Comparison of ENCODE assay signal across 10 cellular contexts in genomic region chr1:174258148-174258550, GRCh38.
DNase-seq lines count a peak whose midpoint lies in the region; ATAC-seq, FAIRE-seq and TF ChIP-seq lines count a peak whose summit lies in the region.
"Had no signal": no experiment of that assay in that cellular context is flagged by ENCODE, and none has a peak within 500 bp of the region (broad histone marks: within the 10 kb centered on the region; RNA-seq: fewer than 3 reads in every experiment).

No MANE protein-coding gene starts in this region.

- CTCF ChIA-PET in HepG2 (lab: Yijun Ruan, JAX; ENCODE audit: low intra/inter-chr PET ratio, low total read pairs): interaction anchor here (1.7 to 1.8 kb wide), 2 partner anchors 468 to 485 kb away, joined by 14 to 24 read pairs; no protein-coding TSS in a partner anchor

- H3K27ac Mint-ChIP-seq in stimulated activated effector memory CD8-positive, alpha-beta T cell treated with anti-CD3 and anti-CD28 coated beads, Interleukin-12 subunit alpha, Interleukin-12 subunit beta, amount 100 ng/mL, for 72 hours: no peak overlapping the region
- H3K27ac Mint-ChIP-seq: dendritic cell treated with granulocyte-macrophage colony-stimulating factor and Interleukin-4, amounts not matched to agents 40 ng/mL and 50 ng/mL, for 4 days had no signal

- H3K36me3 Mint-ChIP-seq in stimulated activated effector memory CD8-positive, alpha-beta T cell treated with anti-CD3 and anti-CD28 coated beads, Interleukin-12 subunit alpha, Interleukin-12 subunit beta, amount 100 ng/mL, for 72 hours: peaks cover 25% of the 10 kb centered on the region

- no peaks in the 10 kb centered on the region for H3F3A ChIP-seq in MM.1S (ENCODE audit: insufficient read depth, low read length)

- no peak overlapping the region for H3K4me3 Mint-ChIP-seq in stimulated activated effector memory CD8-positive, alpha-beta T cell treated with anti-CD3 and anti-CD28 coated beads, Interleukin-12 subunit alpha, Interleukin-12 subunit beta, amount 100 ng/mL, for 72 hours
- H3K4me3 Mint-ChIP-seq: dendritic cell treated with granulocyte-macrophage colony-stimulating factor and Interleukin-4, amounts not matched to agents 40 ng/mL and 50 ng/mL, for 4 days had no signal

- no peak for TF ChIP-seq POLR2A in breast epithelium (IDR thresholded peaks at IDR 0.05)
- no peak for TF ChIP-seq POLR2A in HepG2 (IDR thresholded peaks at IDR 0.05; ENCODE audit: insufficient read depth in 1 of 2, low read depth in 2 of 2, low read length in 2 of 2)

- H3K27me3 ChIP-seq in MM.1S (replicated peaks; ENCODE audit: insufficient read depth, low read length): no peaks in the 10 kb centered on the region
- H3K27me3 ChIP-seq in breast epithelium: no peaks in the 10 kb centered on the region
- no peaks in the 10 kb centered on the region for H3K27me3 ChIP-seq in HepG2 (ENCODE audit: control insufficient read depth in 1 of 2, insufficient read depth in 2 of 2, low read length in 2 of 2)
- H3K27me3 ChIP-seq: BLaER1 treated with 17β-estradiol and CSF1 and Interleukin-3, amounts not matched to agents 10 nM and 100 nM had no signal

- FAIRE-seq in HepG2 (lab: Jason Lieb, UNC): peak; percentile 79

- 73% methylated on average over 1 of the region's 1 CpG for WGBS in HepG2 (ENCODE audit: low lambda C conversion rate)

- H4K20me1 ChIP-seq in MM.1S (ENCODE audit: insufficient read depth, low read length): no peaks in the 10 kb centered on the region
- no peaks in the 10 kb centered on the region for H4K20me1 ChIP-seq in HepG2 (ENCODE audit: insufficient read depth, low read length)
- H4K20me1 ChIP-seq: BLaER1 treated with 17β-estradiol and CSF1 and Interleukin-3, amounts not matched to agents 10 nM and 100 nM had no signal

- no peaks in the 10 kb centered on the region for H3K9me3 Mint-ChIP-seq in stimulated activated effector memory CD8-positive, alpha-beta T cell treated with anti-CD3 and anti-CD28 coated beads, Interleukin-12 subunit alpha, Interleukin-12 subunit beta, amount 100 ng/mL, for 72 hours
- H3K9me3 Mint-ChIP-seq: dendritic cell treated with granulocyte-macrophage colony-stimulating factor and Interleukin-4, amounts not matched to agents 40 ng/mL and 50 ng/mL, for 4 days had no signal

- DNase-seq in NCI-H2029 treated with DMSO at 0.1 percent for 48 hours (lab: John Stamatoyannopoulos, UW) (peak; percentile 5), NCI-H2029 (lab: John Stamatoyannopoulos, UW) (no peak), MM.1S (peak; percentile 64), SKM-1 treated with dmso at 0.1 percent for 144 hours (lab: John Stamatoyannopoulos, UW; ENCODE audit: unreplicated experiment) (peak; percentile 56), breast epithelium (ENCODE audit: low spot score in 2 of 2) (no peak), HepG2 (ENCODE audit: low spot score) (peak; percentile 45)
- DNase-seq in stimulated activated effector memory CD8-positive, alpha-beta T cell treated with anti-CD3 and anti-CD28 coated beads, Interleukin-12 subunit alpha, Interleukin-12 subunit beta, amount 100 ng/mL, for 72 hours (ENCODE audit: low spot score in 2 of 2): peak; percentile 4 to 61

- H3K4me1 ChIP-seq in MM.1S (ENCODE audit: low read length) (no peaks in the 10 kb centered on the region), breast epithelium (no peaks in the 10 kb centered on the region), HepG2 (ENCODE audit: insufficient read depth, low read length) (no peaks in the 10 kb centered on the region)

- H3K9ac ChIP-seq in MM.1S (ENCODE audit: low read length): no peak overlapping the region
- H3K9ac ChIP-seq in HepG2 (ENCODE audit: insufficient read depth, low read depth, low read length): no peak overlapping the region
- H3K9ac ChIP-seq: BLaER1 treated with 17β-estradiol and CSF1 and Interleukin-3, amounts not matched to agents 10 nM and 100 nM had no signal

- H3K36me3 ChIP-seq in MM.1S (replicated peaks; ENCODE audit: insufficient read depth, low read length) (no peaks in the 10 kb centered on the region), breast epithelium (no peaks in the 10 kb centered on the region), HepG2 (replicated peaks in 1 of 2; ENCODE audit: control insufficient read depth in 1 of 2, insufficient read depth in 2 of 2, low read length in 2 of 2) (no peaks in the 10 kb centered on the region)

- POLR2A ChIA-PET in HepG2 (lab: Yijun Ruan, JAX): no interaction called here

- H2AFZ ChIP-seq in MM.1S (ENCODE audit: low read length) (no peak overlapping the region), HepG2 (ENCODE audit: low read length) (no peak overlapping the region)

- TF ChIP-seq RAD21 in HepG2 (CRISPR knock-in tag; IDR thresholded peaks at IDR 0.05): peak; percentile 60; the same call in 1 of the 2 replicates

- H3K9me3 ChIP-seq in MM.1S (replicated peaks; ENCODE audit: insufficient read depth, low read length) (no peaks in the 10 kb centered on the region), breast epithelium (no peaks in the 10 kb centered on the region), HepG2 (ENCODE audit: low read length) (no peaks in the 10 kb centered on the region)
- H3K9me3 ChIP-seq: BLaER1 treated with 17β-estradiol and CSF1 and Interleukin-3, amounts not matched to agents 10 nM and 100 nM had no signal

- no peak overlapping the region for H3K4me3 ChIP-seq in MM.1S (ENCODE audit: low read length)
- H3K4me3 ChIP-seq in breast epithelium: no peak overlapping the region
- H3K4me3 ChIP-seq in HepG2 (replicated peaks in 1 of 3; ENCODE audit: insufficient read depth in 1 of 3, low read depth in 2 of 3, low read length in 3 of 3): no peak overlapping the region
- H3K4me3 ChIP-seq: BLaER1 treated with 17β-estradiol and CSF1 and Interleukin-3, amounts not matched to agents 10 nM and 100 nM had no signal

- TF ChIP-seq CTCF in MM.1S (IDR thresholded peaks at IDR 0.05; ENCODE audit: low read length) (peak; percentile 70), breast epithelium (IDR thresholded peaks at IDR 0.05) (peak in 2 of 3 donors; percentile 46 to 48), HepG2 (CRISPR knock-in tag; IDR thresholded peaks at IDR 0.05) (peak; percentile 66)

- no peak overlapping the region for H3K4me2 ChIP-seq in MM.1S (ENCODE audit: low read depth, low read length)
- H3K4me2 ChIP-seq in HepG2 (ENCODE audit: low read depth, low read length): no peak overlapping the region
- H3K4me2 ChIP-seq: BLaER1 treated with 17β-estradiol and CSF1 and Interleukin-3, amounts not matched to agents 10 nM and 100 nM had no signal

- H3K9me2 ChIP-seq in MM.1S (replicated peaks; ENCODE audit: insufficient read depth, low read length): no peaks in the 10 kb centered on the region

- TF ChIP-seq EP300 in HepG2 (IDR thresholded peaks at IDR 0.05; ENCODE audit: low read depth in 2 of 2, low read length in 2 of 2) (no peak), HepG2 (CRISPR knock-in tag; IDR thresholded peaks at IDR 0.05; ENCODE audit: borderline replicate concordance) (no peak)

- no peaks in the 10 kb centered on the region for H3K4me1 Mint-ChIP-seq in stimulated activated effector memory CD8-positive, alpha-beta T cell treated with anti-CD3 and anti-CD28 coated beads, Interleukin-12 subunit alpha, Interleukin-12 subunit beta, amount 100 ng/mL, for 72 hours

- no peaks in the 10 kb centered on the region for H3K79me2 ChIP-seq in MM.1S (ENCODE audit: low read length)
- H3K79me2 ChIP-seq in HepG2 (ENCODE audit: insufficient read depth, low read length): no peaks in the 10 kb centered on the region

- in situ Hi-C loops in HepG2 (cut with HindIII; ENCODE audit: extremely low pct_ligation_motif_present, low pct_unique_long_range_greater_than_20kb): loop anchor here (25.0 kb wide), 1 partner anchor 729 kb away; the partner anchor contains the start of gene CACYBP

- H3K27ac ChIP-seq in MM.1S (ENCODE audit: low read length) (no peak overlapping the region), breast epithelium (no peak overlapping the region), HepG2 (ENCODE audit: extremely low read length, insufficient read depth, low read length) (no peak overlapping the region)
- H3K27ac ChIP-seq: BLaER1 treated with 17β-estradiol and CSF1 and Interleukin-3, amounts not matched to agents 10 nM and 100 nM had no signal

- no TSS peak for BruUV-seq in HepG2 (replicated peaks; lab: Mats Ljungman, UMichigan)

- intact Hi-C loops in breast epithelium (cut with DNase I; ENCODE audit: low total_unique reads) (loop anchor here (10.0 kb wide), 1 partner anchor 477 kb away; no protein-coding TSS in a partner anchor), HepG2 (cut with micrococcal nuclease; ENCODE audit: unreplicated experiment) (loop anchor here (1.0 kb wide), 1 partner anchor 486 kb away; no protein-coding TSS in a partner anchor)

- ATAC-seq in HepG2 (peak; percentile 69), HG03039 (IDR thresholded peaks at IDR 0.05; ENCODE audit: unreplicated experiment) (no peak)
- ATAC-seq in stimulated activated effector memory CD8-positive, alpha-beta T cell treated with anti-CD3 and anti-CD28 coated beads, Interleukin-12 subunit alpha, Interleukin-12 subunit beta, amount 100 ng/mL, for 72 hours: peak; percentile 48

TF ChIP-seq in HepG2, 621 proteins besides CTCF, POLR2A, EP300 and RAD21:
- no peak for TF ChIP-seq HNF4G (IDR thresholded peaks at IDR 0.05; ENCODE audit: borderline replicate concordance, low read depth, low read length)
- TF ChIP-seq HNF4G (CRISPR knock-in tag; IDR thresholded peaks at IDR 0.05; ENCODE audit: borderline replicate concordance, low read depth): no peak
- TF ChIP-seq SMC3 (IDR thresholded peaks at IDR 0.05; ENCODE audit: low read length): peak; percentile 77
- TF ChIP-seq ARID3A (IDR thresholded peaks at IDR 0.05; ENCODE audit: low read depth, low read length): peak; percentile 57; the same call in 1 of the 2 replicates
- TF ChIP-seq NCOA1 (CRISPR knock-in tag; IDR thresholded peaks at IDR 0.05): 0 out of 2 replicates have a peak, but pooled peaks have one; percentile 36
- TF ChIP-seq STAG1 (CRISPR knock-in tag; IDR thresholded peaks at IDR 0.05): peak; percentile 84
TF ChIP-seq in HepG2: peak in this region for 4.

Comparison
In these comparisons a context has a peak if more than half of its experiments do, and no peak if none do; other contexts are left out.
1. DNase-seq: peak in NCI-H2029 treated with DMSO at 0.1 percent for 48 hours (single experiment), MM.1S (single experiment), SKM-1 treated with dmso at 0.1 percent for 144 hours (single experiment), HepG2 (single experiment) and stimulated activated effector memory CD8-positive, alpha-beta T cell treated with anti-CD3 and anti-CD28 coated beads, Interleukin-12 subunit alpha, Interleukin-12 subunit beta, amount 100 ng/mL, for 72 hours (2 of 2); none in NCI-H2029 (single experiment) and breast epithelium (0 of 2).
2. Peak in every context shown above with its lines, with median percentiles within 50 percentile points of each other: CTCF ChIP-seq.